ENCODE assay signal across 1 cellular context in the genomic region with DNA sequence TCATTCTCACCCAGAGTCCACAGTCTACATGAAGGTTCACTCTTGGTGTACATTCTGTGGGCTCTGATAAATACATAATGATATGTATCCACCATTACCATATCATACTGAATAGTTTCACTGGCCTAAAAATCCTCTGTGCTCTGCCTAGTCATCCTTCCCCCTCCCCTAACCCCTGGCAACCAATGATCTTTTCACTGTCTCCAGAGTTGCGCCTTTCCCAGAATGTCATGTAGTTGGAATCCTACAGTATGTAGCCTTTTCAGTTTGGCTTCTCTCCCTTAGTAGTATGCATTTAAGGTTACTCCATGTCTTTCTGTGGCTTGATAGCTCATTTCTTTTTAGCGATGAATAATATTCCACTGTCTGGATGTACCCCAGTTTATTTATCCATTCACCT.
TF ChIP-seq lines count a peak whose summit lies in the region.

No MANE protein-coding gene starts in this region.

TF ChIP-seq in GM23338, 12 proteins besides CTCF, POLR2A, EP300 and RAD21 (continued from another document):
- TF ChIP-seq, protein P1, sequence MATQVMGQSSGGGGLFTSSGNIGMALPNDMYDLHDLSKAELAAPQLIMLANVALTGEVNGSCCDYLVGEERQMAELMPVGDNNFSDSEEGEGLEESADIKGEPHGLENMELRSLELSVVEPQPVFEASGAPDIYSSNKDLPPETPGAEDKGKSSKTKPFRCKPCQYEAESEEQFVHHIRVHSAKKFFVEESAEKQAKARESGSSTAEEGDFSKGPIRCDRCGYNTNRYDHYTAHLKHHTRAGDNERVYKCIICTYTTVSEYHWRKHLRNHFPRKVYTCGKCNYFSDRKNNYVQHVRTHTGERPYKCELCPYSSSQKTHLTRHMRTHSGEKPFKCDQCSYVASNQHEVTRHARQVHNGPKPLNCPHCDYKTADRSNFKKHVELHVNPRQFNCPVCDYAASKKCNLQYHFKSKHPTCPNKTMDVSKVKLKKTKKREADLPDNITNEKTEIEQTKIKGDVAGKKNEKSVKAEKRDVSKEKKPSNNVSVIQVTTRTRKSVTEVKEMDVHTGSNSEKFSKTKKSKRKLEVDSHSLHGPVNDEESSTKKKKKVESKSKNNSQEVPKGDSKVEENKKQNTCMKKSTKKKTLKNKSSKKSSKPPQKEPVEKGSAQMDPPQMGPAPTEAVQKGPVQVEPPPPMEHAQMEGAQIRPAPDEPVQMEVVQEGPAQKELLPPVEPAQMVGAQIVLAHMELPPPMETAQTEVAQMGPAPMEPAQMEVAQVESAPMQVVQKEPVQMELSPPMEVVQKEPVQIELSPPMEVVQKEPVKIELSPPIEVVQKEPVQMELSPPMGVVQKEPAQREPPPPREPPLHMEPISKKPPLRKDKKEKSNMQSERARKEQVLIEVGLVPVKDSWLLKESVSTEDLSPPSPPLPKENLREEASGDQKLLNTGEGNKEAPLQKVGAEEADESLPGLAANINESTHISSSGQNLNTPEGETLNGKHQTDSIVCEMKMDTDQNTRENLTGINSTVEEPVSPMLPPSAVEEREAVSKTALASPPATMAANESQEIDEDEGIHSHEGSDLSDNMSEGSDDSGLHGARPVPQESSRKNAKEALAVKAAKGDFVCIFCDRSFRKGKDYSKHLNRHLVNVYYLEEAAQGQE (IDR thresholded peaks at IDR 0.05; ENCODE audit: unreplicated experiment): no peak
- TF ChIP-seq, protein P2, sequence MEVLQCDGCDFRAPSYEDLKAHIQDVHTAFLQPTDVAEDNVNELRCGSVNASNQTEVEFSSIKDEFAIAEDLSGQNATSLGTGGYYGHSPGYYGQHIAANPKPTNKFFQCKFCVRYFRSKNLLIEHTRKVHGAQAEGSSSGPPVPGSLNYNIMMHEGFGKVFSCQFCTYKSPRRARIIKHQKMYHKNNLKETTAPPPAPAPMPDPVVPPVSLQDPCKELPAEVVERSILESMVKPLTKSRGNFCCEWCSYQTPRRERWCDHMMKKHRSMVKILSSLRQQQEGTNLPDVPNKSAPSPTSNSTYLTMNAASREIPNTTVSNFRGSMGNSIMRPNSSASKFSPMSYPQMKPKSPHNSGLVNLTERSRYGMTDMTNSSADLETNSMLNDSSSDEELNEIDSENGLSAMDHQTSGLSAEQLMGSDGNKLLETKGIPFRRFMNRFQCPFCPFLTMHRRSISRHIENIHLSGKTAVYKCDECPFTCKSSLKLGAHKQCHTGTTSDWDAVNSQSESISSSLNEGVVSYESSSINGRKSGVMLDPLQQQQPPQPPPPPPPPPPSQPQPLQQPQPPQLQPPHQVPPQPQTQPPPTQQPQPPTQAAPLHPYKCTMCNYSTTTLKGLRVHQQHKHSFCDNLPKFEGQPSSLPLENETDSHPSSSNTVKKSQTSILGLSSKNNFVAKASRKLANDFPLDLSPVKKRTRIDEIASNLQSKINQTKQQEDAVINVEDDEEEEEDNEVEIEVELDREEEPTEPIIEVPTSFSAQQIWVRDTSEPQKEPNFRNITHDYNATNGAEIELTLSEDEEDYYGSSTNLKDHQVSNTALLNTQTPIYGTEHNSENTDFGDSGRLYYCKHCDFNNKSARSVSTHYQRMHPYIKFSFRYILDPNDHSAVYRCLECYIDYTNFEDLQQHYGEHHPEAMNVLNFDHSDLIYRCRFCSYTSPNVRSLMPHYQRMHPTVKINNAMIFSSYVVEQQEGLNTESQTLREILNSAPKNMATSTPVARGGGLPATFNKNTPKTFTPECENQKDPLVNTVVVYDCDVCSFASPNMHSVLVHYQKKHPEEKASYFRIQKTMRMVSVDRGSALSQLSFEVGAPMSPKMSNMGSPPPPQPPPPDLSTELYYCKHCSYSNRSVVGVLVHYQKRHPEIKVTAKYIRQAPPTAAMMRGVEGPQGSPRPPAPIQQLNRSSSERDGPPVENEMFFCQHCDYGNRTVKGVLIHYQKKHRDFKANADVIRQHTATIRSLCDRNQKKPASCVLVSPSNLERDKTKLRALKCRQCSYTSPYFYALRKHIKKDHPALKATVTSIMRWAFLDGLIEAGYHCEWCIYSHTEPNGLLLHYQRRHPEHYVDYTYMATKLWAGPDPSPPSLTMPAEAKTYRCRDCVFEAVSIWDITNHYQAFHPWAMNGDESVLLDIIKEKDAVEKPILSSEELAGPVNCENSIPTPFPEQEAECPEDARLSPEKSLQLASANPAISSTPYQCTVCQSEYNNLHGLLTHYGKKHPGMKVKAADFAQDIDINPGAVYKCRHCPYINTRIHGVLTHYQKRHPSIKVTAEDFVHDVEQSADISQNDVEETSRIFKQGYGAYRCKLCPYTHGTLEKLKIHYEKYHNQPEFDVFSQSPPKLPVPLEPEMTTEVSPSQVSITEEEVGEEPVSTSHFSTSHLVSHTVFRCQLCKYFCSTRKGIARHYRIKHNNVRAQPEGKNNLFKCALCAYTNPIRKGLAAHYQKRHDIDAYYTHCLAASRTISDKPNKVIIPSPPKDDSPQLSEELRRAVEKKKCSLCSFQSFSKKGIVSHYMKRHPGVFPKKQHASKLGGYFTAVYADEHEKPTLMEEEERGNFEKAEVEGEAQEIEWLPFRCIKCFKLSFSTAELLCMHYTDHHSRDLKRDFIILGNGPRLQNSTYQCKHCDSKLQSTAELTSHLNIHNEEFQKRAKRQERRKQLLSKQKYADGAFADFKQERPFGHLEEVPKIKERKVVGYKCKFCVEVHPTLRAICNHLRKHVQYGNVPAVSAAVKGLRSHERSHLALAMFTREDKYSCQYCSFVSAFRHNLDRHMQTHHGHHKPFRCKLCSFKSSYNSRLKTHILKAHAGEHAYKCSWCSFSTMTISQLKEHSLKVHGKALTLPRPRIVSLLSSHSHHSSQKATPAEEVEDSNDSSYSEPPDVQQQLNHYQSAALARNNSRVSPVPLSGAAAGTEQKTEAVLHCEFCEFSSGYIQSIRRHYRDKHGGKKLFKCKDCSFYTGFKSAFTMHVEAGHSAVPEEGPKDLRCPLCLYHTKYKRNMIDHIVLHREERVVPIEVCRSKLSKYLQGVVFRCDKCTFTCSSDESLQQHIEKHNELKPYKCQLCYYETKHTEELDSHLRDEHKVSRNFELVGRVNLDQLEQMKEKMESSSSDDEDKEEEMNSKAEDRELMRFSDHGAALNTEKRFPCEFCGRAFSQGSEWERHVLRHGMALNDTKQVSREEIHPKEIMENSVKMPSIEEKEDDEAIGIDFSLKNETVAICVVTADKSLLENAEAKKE (CRISPR knock-in tag; IDR thresholded peaks at IDR 0.05): no peak
- no peak for TF ChIP-seq ZNF331 (CRISPR knock-in tag; IDR thresholded peaks at IDR 0.05; ENCODE audit: low read depth)
- no peak for TF ChIP-seq JUNB (IDR thresholded peaks at IDR 0.05; ENCODE audit: unreplicated experiment)
- no peak for TF ChIP-seq EZH2phosphoT487 (IDR thresholded peaks at IDR 0.05; ENCODE audit: unreplicated experiment)
- TF ChIP-seq ETS1 (IDR thresholded peaks at IDR 0.05): no peak
- no peak for TF ChIP-seq EZH2 (IDR thresholded peaks at IDR 0.05; ENCODE audit: low read depth, unreplicated experiment)
- no peak for TF ChIP-seq CREB1 (CRISPR knock-in tag; IDR thresholded peaks at IDR 0.05; ENCODE audit: low read depth)
- no peak for TF ChIP-seq POLR2AphosphoS5 (IDR thresholded peaks at IDR 0.05; ENCODE audit: low read depth)
- no peak for TF ChIP-seq NANOG (IDR thresholded peaks at IDR 0.05; ENCODE audit: borderline replicate concordance)
- TF ChIP-seq ZNF114 (CRISPR knock-in tag; IDR thresholded peaks at IDR 0.05): no peak
TF ChIP-seq in GM23338: peak in this region for 0.
